22 cellular contexts compared by ENCODE assay signal in genomic region chr1:3645666-3646355, GRCh38. TPM values are rescaled to one million over a fixed set of nuclear protein-coding genes. Genes with fewer than 3 reads are reported as not detected.
A peak's percentile ranks its signal among the peaks of the same experiment; 100 is the strongest.
DNase-seq lines count a peak whose midpoint lies in the region; ATAC-seq, FAIRE-seq and TF ChIP-seq lines count a peak whose summit lies in the region.
"Had no signal": no experiment of that assay in that cellular context is flagged by ENCODE, and none has a peak within 500 bp of the region (broad histone marks: within the 10 kb centered on the region; RNA-seq: fewer than 3 reads in every experiment).

No MANE protein-coding gene starts in this region.

- CTCF ChIA-PET in HepG2 (lab: Yijun Ruan, JAX; ENCODE audit: low intra/inter-chr PET ratio, low total read pairs) = no interaction called here

- intact Hi-C loops in right lobe of liver (cut with DNase I) = no loop called here
- intact Hi-C loops in HepG2 (cut with micrococcal nuclease; ENCODE audit: unreplicated experiment) = no loop called here
- intact Hi-C loops in aorta (cut with DNase I) = no loop called here

- ATAC-seq in right lobe of liver = no peak
- no peak for ATAC-seq in HepG2
- ATAC-seq in aorta (ENCODE audit: low FRiP score) = no peak
- ATAC-seq in HG03457 (IDR thresholded peaks at IDR 0.05; ENCODE audit: unreplicated experiment) = no peak
- ATAC-seq: A549, GM23338 had no signal

- whole genome bisulfite sequencing in right lobe of liver (ENCODE audit: insufficient coverage, low coverage, low lambda C conversion rate, missing lambda C conversion rate) = 92% methylated on average over 27 of the region's 27 CpGs
- 98% methylated on average over 27 of the region's 27 CpGs for WGBS in HepG2 (ENCODE audit: low lambda C conversion rate)
- WGBS in aorta, 2 donors = 93 to 95% methylated on average over 27 of the region's 27 CpGs

- no peak for TF ChIP-seq RAD21 in HepG2 (CRISPR knock-in tag; IDR thresholded peaks at IDR 0.05)

- DNase-seq in right lobe of liver = peak in 2 of 3 donors; percentile 24 to 46
- no peak for DNase-seq in HepG2 (ENCODE audit: low spot score)
- peak; percentile 72 for DNase-seq in chondrocyte (ENCODE audit: low spot score)
- no peak for DNase-seq in neural crest cell (ENCODE audit: low read depth, low spot score)
- peak; percentile 16 to 34 for DNase-seq in aorta
- DNase-seq in NCI-H82 treated with DMSO at 0.1 percent for 48 hours (lab: John Stamatoyannopoulos, UW; ENCODE audit: unreplicated experiment) = no peak
- DNase-seq: BE2C; CD4-positive, alpha-beta memory T cell; COR-L47; DMS153; DMS79 treated with DMSO at 0.1 percent for 48 hours; EL; H7 had no signal

- H3K4me3 ChIP-seq in right lobe of liver (no peak overlapping the region), HepG2 (replicated peaks in 1 of 3; ENCODE audit: insufficient read depth in 1 of 3, low read depth in 2 of 3, low read length in 3 of 3) (no peak overlapping the region), aorta (ENCODE audit: low read length in 2 of 2) (no peak overlapping the region)
- H3K4me3 ChIP-seq: A549, GM23338 had no signal

- H3K9me3 Mint-ChIP-seq in chondrocyte (ENCODE audit: low read depth) (no peaks in the 10 kb centered on the region), neural crest cell (no peaks in the 10 kb centered on the region)
- H3K9me3 Mint-ChIP-seq: CD4-positive, alpha-beta memory T cell; GM23338 had no signal

- TF ChIP-seq CTCF in right lobe of liver (IDR thresholded peaks at IDR 0.05) (no peak), HepG2 (CRISPR knock-in tag; IDR thresholded peaks at IDR 0.05) (no peak), chondrocyte (IDR thresholded peaks at IDR 0.05) (no peak), neural crest cell (conservative IDR thresholded peaks at IDR 0.05) (no peak)

- no peak overlapping the region for H3K27ac Mint-ChIP-seq in chondrocyte (ENCODE audit: unreplicated experiment)
- no peak overlapping the region for H3K27ac Mint-ChIP-seq in neural crest cell (ENCODE audit: unreplicated experiment)
- H3K27ac Mint-ChIP-seq: GM23338 had no signal

- TF ChIP-seq POLR2A in right lobe of liver (IDR thresholded peaks at IDR 0.05) (no peak), HepG2 (IDR thresholded peaks at IDR 0.05; ENCODE audit: insufficient read depth in 1 of 2, low read depth in 2 of 2, low read length in 2 of 2) (no peak)

- H2AFZ ChIP-seq in HepG2 (ENCODE audit: low read length) = no peak overlapping the region
- H2AFZ ChIP-seq: GM23338 had no signal

- POLR2A ChIA-PET in HepG2 (lab: Yijun Ruan, JAX) = no interaction called here

- peaks cover 0 to 14% (median 0%) of the 10 kb centered on the region in 4 donors for H3K4me1 ChIP-seq in right lobe of liver
- peaks cover 14% of the 10 kb centered on the region for H3K4me1 ChIP-seq in HepG2 (ENCODE audit: insufficient read depth, low read length)
- no peaks in the 10 kb centered on the region for H3K4me1 ChIP-seq in aorta (ENCODE audit: control insufficient read depth in 1 of 2, insufficient read depth in 2 of 2, low read length in 2 of 2)
- H3K4me1 ChIP-seq: BE2C had no signal

- H3K4me2 ChIP-seq in HepG2 (ENCODE audit: low read depth, low read length) = no peak overlapping the region
- H3K4me2 ChIP-seq: A549, GM23338 had no signal

- H3K79me2 ChIP-seq in HepG2 (ENCODE audit: insufficient read depth, low read length) = peaks cover 7% of the 10 kb centered on the region

- H3K36me3 Mint-ChIP-seq in chondrocyte (ENCODE audit: low read depth) = peaks cover 14% of the 10 kb centered on the region
- no peaks in the 10 kb centered on the region for H3K36me3 Mint-ChIP-seq in neural crest cell (ENCODE audit: low read depth)

- no peak overlapping the region for H3K9ac ChIP-seq in HepG2 (ENCODE audit: insufficient read depth, low read depth, low read length)

- H3K27me3 ChIP-seq in right lobe of liver = peaks cover 4 to 5% of the 10 kb centered on the region in 2 donors
- H3K27me3 ChIP-seq in HepG2 (ENCODE audit: control insufficient read depth in 1 of 2, insufficient read depth in 2 of 2, low read length in 2 of 2) = no peaks in the 10 kb centered on the region
- H3K27me3 ChIP-seq in aorta (ENCODE audit: control insufficient read depth in 1 of 2, insufficient read depth in 2 of 2, low read length in 1 of 2) = no peaks in the 10 kb centered on the region
- H3K27me3 ChIP-seq: BE2C had no signal

- in situ Hi-C loops in HepG2 (cut with HindIII; ENCODE audit: extremely low pct_ligation_motif_present, low pct_unique_long_range_greater_than_20kb) = no loop called here

- H3K4me1 Mint-ChIP-seq in chondrocyte (ENCODE audit: low read depth) (peaks cover 16% of the 10 kb centered on the region), neural crest cell (peaks cover 19% of the 10 kb centered on the region)

- BruUV-seq in HepG2 (replicated peaks; lab: Mats Ljungman, UMichigan) = no TSS peak

- no peak overlapping the region for H3K27ac ChIP-seq in right lobe of liver
- H3K27ac ChIP-seq in HepG2 (ENCODE audit: extremely low read length, insufficient read depth, low read length) = no peak overlapping the region
- no peak overlapping the region for H3K27ac ChIP-seq in aorta (ENCODE audit: low read depth in 1 of 2, low read length in 2 of 2)
- H3K27ac ChIP-seq: A549, C4-2B, HL-60 had no signal

- FAIRE-seq in HepG2 (lab: Jason Lieb, UNC) = no peak
- FAIRE-seq: A549, D721Med, G401.6, GM12892 had no signal

- H3K36me3 ChIP-seq in right lobe of liver (peaks cover 0 to 13% (median 0%) of the 10 kb centered on the region in 4 donors), HepG2 (replicated peaks in 1 of 2; ENCODE audit: control insufficient read depth in 1 of 2, insufficient read depth in 2 of 2, low read length in 2 of 2) (peaks cover 8 to 12% of the 10 kb centered on the region in 2 experiments; a peak in 3 of 5 replicates), aorta (ENCODE audit: control insufficient read depth in 1 of 2, insufficient read depth in 2 of 2, low read length in 1 of 2) (peaks cover 0 to 8% of the 10 kb centered on the region in 2 donors)
- H3K36me3 ChIP-seq: BE2C had no signal

- no peaks in the 10 kb centered on the region for H4K20me1 ChIP-seq in HepG2 (ENCODE audit: insufficient read depth, low read length)

- H3K4me3 Mint-ChIP-seq in chondrocyte (ENCODE audit: unreplicated experiment) (no peak overlapping the region), neural crest cell (peak overlapping the region; percentile 27)
- H3K4me3 Mint-ChIP-seq: CD4-positive, alpha-beta memory T cell; GM23338 had no signal

- peaks cover 4% of the 10 kb centered on the region for H3K27me3 Mint-ChIP-seq in chondrocyte (ENCODE audit: low read depth)
- peaks cover 16% of the 10 kb centered on the region for H3K27me3 Mint-ChIP-seq in neural crest cell (ENCODE audit: low read depth)

- H3K9me3 ChIP-seq in right lobe of liver (no peaks in the 10 kb centered on the region), HepG2 (ENCODE audit: low read length) (no peaks in the 10 kb centered on the region), aorta (ENCODE audit: control insufficient read depth, low read length) (no peaks in the 10 kb centered on the region)
- H3K9me3 ChIP-seq: A549, BE2C had no signal

- no peak for TF ChIP-seq EP300 in HepG2 (IDR thresholded peaks at IDR 0.05; ENCODE audit: low read depth in 2 of 2, low read length in 2 of 2)
- no peak for TF ChIP-seq EP300 in HepG2 (CRISPR knock-in tag; IDR thresholded peaks at IDR 0.05; ENCODE audit: borderline replicate concordance)

RNA-seq across cellular contexts. Expression of gene WRAP73, which starts 4.1 kb away (rescaled TPM):
- 1 to 10 TPM; 5.6 to 9.1 (median 7.1) TPM for total RNA-seq in right lobe of liver
- total RNA-seq in HepG2 (2016; rRNA removed; fragmentation: Illumina TruSeq; extraction: Trizol) = 18.1 and 21.0 TPM in 2 replicates
- 5.0 and 5.8 TPM in 2 replicates for total RNA-seq in HepG2 (2016; cell fraction: cytosol; rRNA removed; fragmentation: Illumina TruSeq; extraction: Trizol; ENCODE audit: low read depth)
- 20.2 and 20.3 TPM in 2 replicates for total RNA-seq in HepG2 (2016; cell fraction: insoluble cytoplasmic fraction; rRNA removed; fragmentation: Illumina TruSeq; extraction: Trizol)
- 8.8 and 10.8 TPM in 2 replicates for total RNA-seq in HepG2 (2016; cell fraction: membrane; rRNA removed; fragmentation: Illumina TruSeq; extraction: Trizol)
- total RNA-seq in HepG2 (2016; cell fraction: nucleus; rRNA removed; fragmentation: Illumina TruSeq; extraction: Trizol) = 14.3 and 17.1 TPM in 2 replicates
- 40.4 and 44.1 TPM in 2 replicates for polyA plus RNA-seq in HepG2 (2011; rRNA removed)
- polyA plus RNA-seq in HepG2 (2011; cell fraction: cytosol; rRNA removed) = 27.5 and 35.0 TPM in 2 replicates
- 78.4 and 79.9 TPM in 2 replicates for polyA plus RNA-seq in HepG2 (2011; cell fraction: nucleus; rRNA removed)
- polyA plus RNA-seq in HepG2 (2012) = 12.9 and 18.3 TPM in 2 replicates
- 5.5 TPM in 2 replicates for polyA plus RNA-seq in HepG2 (2016; cell fraction: cytosol; fragmentation: Illumina TruSeq; extraction: Trizol; ENCODE audit: low read depth)
- polyA plus RNA-seq in HepG2 (2016; cell fraction: insoluble cytoplasmic fraction; fragmentation: Illumina TruSeq; extraction: Trizol; ENCODE audit: low read depth) = 19.4 and 25.1 TPM in 2 replicates
- polyA plus RNA-seq in HepG2 (2016; cell fraction: membrane; fragmentation: Illumina TruSeq; extraction: Trizol; ENCODE audit: low read depth) = 6.3 and 7.2 TPM in 2 replicates
- 41.4 and 53.5 TPM in 2 replicates for polyA plus RNA-seq in HepG2 (2016; cell fraction: nucleus; fragmentation: Illumina TruSeq; extraction: Trizol; ENCODE audit: insufficient read depth, low read depth)
- 43.7 and 46.5 TPM in 2 replicates for polyA minus RNA-seq in HepG2 (2011; rRNA and poly(A)+ RNA removed; ENCODE audit: low replicate concordance)
- polyA minus RNA-seq in HepG2 (2011; cell fraction: cytosol; rRNA and poly(A)+ RNA removed) = 11.9 and 16.4 TPM in 2 replicates
- 18.4 and 19.5 TPM in 2 replicates for polyA minus RNA-seq in HepG2 (2011; cell fraction: nucleus; rRNA and poly(A)+ RNA removed)
- 12.6 to 17.6 TPM (median 15.5 TPM) in 3 replicates for total RNA-seq in chondrocyte
- 26.0 and 28.9 TPM in 2 replicates for total RNA-seq in neural crest cell
- total RNA-seq in aorta = 10 to 100 TPM; 10.6 to 17.4 TPM
- polyA plus RNA-seq in aorta = 10 to 100 TPM in 1 of 2 donors, 1 to 10 TPM in 1; 5.8 to 27.8 TPM

RNA-seq across cellular contexts. Expression of gene TP73, which starts 6.5 kb away (rescaled TPM):
- total RNA-seq in right lobe of liver (1 to 10 TPM in 2 of 6 experiments, under 1 TPM in 4; 0.05 to 2.3 (median 0.32) TPM), HepG2 (2016; rRNA removed; fragmentation: Illumina TruSeq; extraction: Trizol) (0.69 and 1.1 TPM in 2 replicates), chondrocyte (0.05 to 0.58 TPM in 2 of 3 replicates, not detected in the other), neural crest cell (1.5 and 2.1 TPM in 2 replicates), aorta (under 1 TPM in 1 of 2 donors, not detected in 1; 0.18 TPM)
- total RNA-seq in HepG2 (2016; cell fraction: cytosol; rRNA removed; fragmentation: Illumina TruSeq; extraction: Trizol; ENCODE audit: low read depth) = 0.35 and 0.51 TPM in 2 replicates
- total RNA-seq in HepG2 (2016; cell fraction: insoluble cytoplasmic fraction; rRNA removed; fragmentation: Illumina TruSeq; extraction: Trizol) = 0.39 and 1.1 TPM in 2 replicates
- total RNA-seq in HepG2 (2016; cell fraction: membrane; rRNA removed; fragmentation: Illumina TruSeq; extraction: Trizol) = 1.3 and 1.4 TPM in 2 replicates
- total RNA-seq in HepG2 (2016; cell fraction: nucleus; rRNA removed; fragmentation: Illumina TruSeq; extraction: Trizol) = 1.7 and 2.1 TPM in 2 replicates
- polyA plus RNA-seq in HepG2 (2011; rRNA removed) (0.49 and 0.59 TPM in 2 replicates), aorta (under 1 TPM in 1 of 2 donors, not detected in 1; 0.38 TPM)
- polyA plus RNA-seq in HepG2 (2011; cell fraction: cytosol; rRNA removed) = 0.10 and 0.28 TPM in 2 replicates
- 1.8 and 3.5 TPM in 2 replicates for polyA plus RNA-seq in HepG2 (2011; cell fraction: nucleus; rRNA removed)
- 0.37 and 0.74 TPM in 2 replicates for polyA plus RNA-seq in HepG2 (2012)
- polyA plus RNA-seq in HepG2 (2016; cell fraction: cytosol; fragmentation: Illumina TruSeq; extraction: Trizol; ENCODE audit: low read depth) = 0.45 and 0.53 TPM in 2 replicates
- 1.5 and 1.9 TPM in 2 replicates for polyA plus RNA-seq in HepG2 (2016; cell fraction: insoluble cytoplasmic fraction; fragmentation: Illumina TruSeq; extraction: Trizol; ENCODE audit: low read depth)
- 0.93 and 1.4 TPM in 2 replicates for polyA plus RNA-seq in HepG2 (2016; cell fraction: membrane; fragmentation: Illumina TruSeq; extraction: Trizol; ENCODE audit: low read depth)
- 3.4 and 3.9 TPM in 2 replicates for polyA plus RNA-seq in HepG2 (2016; cell fraction: nucleus; fragmentation: Illumina TruSeq; extraction: Trizol; ENCODE audit: insufficient read depth, low read depth)
- 0.48 TPM in 1 of 2 replicates, not detected in the other for polyA minus RNA-seq in HepG2 (2011; rRNA and poly(A)+ RNA removed; ENCODE audit: low replicate concordance)
- 0.30 and 0.62 TPM in 2 replicates for polyA minus RNA-seq in HepG2 (2011; cell fraction: cytosol; rRNA and poly(A)+ RNA removed)
- 0.99 and 1.2 TPM in 2 replicates for polyA minus RNA-seq in HepG2 (2011; cell fraction: nucleus; rRNA and poly(A)+ RNA removed)
- polyA plus RNA-seq: AG04450 had no signal

RNA-seq across cellular contexts. Expression of gene TPRG1L, which starts 21.0 kb away (rescaled TPM):
- total RNA-seq in right lobe of liver (10 to 100 TPM; 42.5 to 54.6 (median 53.4) TPM), HepG2 (2016; rRNA removed; fragmentation: Illumina TruSeq; extraction: Trizol) (21.3 and 31.7 TPM in 2 replicates), chondrocyte (52.5 to 53.7 TPM (median 53.6 TPM) in 3 replicates), neural crest cell (14.5 and 14.9 TPM in 2 replicates), aorta (10 to 100 TPM; 35.4 to 39.0 TPM)
- total RNA-seq in HepG2 (2016; cell fraction: cytosol; rRNA removed; fragmentation: Illumina TruSeq; extraction: Trizol; ENCODE audit: low read depth) = 5.7 and 6.3 TPM in 2 replicates
- 20.0 and 34.6 TPM in 2 replicates for total RNA-seq in HepG2 (2016; cell fraction: insoluble cytoplasmic fraction; rRNA removed; fragmentation: Illumina TruSeq; extraction: Trizol)
- total RNA-seq in HepG2 (2016; cell fraction: membrane; rRNA removed; fragmentation: Illumina TruSeq; extraction: Trizol) = 26.8 and 28.4 TPM in 2 replicates
- total RNA-seq in HepG2 (2016; cell fraction: nucleus; rRNA removed; fragmentation: Illumina TruSeq; extraction: Trizol) = 13.9 and 17.8 TPM in 2 replicates
- polyA plus RNA-seq in HepG2 (2011; rRNA removed) (37.4 and 44.3 TPM in 2 replicates), aorta (10 to 100 TPM; 42.0 to 51.0 TPM)
- polyA plus RNA-seq in HepG2 (2011; cell fraction: cytosol; rRNA removed) = 39.8 and 48.5 TPM in 2 replicates
- 18.5 and 21.7 TPM in 2 replicates for polyA plus RNA-seq in HepG2 (2011; cell fraction: nucleus; rRNA removed)
- polyA plus RNA-seq in HepG2 (2012) = 32.1 and 36.9 TPM in 2 replicates
- 9.7 and 10.7 TPM in 2 replicates for polyA plus RNA-seq in HepG2 (2016; cell fraction: cytosol; fragmentation: Illumina TruSeq; extraction: Trizol; ENCODE audit: low read depth)
- 66.4 and 67.1 TPM in 2 replicates for polyA plus RNA-seq in HepG2 (2016; cell fraction: insoluble cytoplasmic fraction; fragmentation: Illumina TruSeq; extraction: Trizol; ENCODE audit: low read depth)
- 27.9 and 28.2 TPM in 2 replicates for polyA plus RNA-seq in HepG2 (2016; cell fraction: membrane; fragmentation: Illumina TruSeq; extraction: Trizol; ENCODE audit: low read depth)
- polyA plus RNA-seq in HepG2 (2016; cell fraction: nucleus; fragmentation: Illumina TruSeq; extraction: Trizol; ENCODE audit: insufficient read depth, low read depth) = 42.7 TPM in 2 replicates
- 33.6 and 37.3 TPM in 2 replicates for polyA minus RNA-seq in HepG2 (2011; rRNA and poly(A)+ RNA removed; ENCODE audit: low replicate concordance)
- 24.6 and 30.2 TPM in 2 replicates for polyA minus RNA-seq in HepG2 (2011; cell fraction: cytosol; rRNA and poly(A)+ RNA removed)
- polyA minus RNA-seq in HepG2 (2011; cell fraction: nucleus; rRNA and poly(A)+ RNA removed) = 8.0 and 10.2 TPM in 2 replicates

RNA-seq across cellular contexts. Expression of gene MEGF6, which starts 34.5 kb away (rescaled TPM):
- total RNA-seq in right lobe of liver (1 to 10 TPM; 2.2 to 9.6 (median 4.4) TPM), HepG2 (2016; rRNA removed; fragmentation: Illumina TruSeq; extraction: Trizol) (0.76 and 1.9 TPM in 2 replicates), chondrocyte (185 to 332 TPM (median 328 TPM) in 3 replicates), neural crest cell (36.7 and 38.8 TPM in 2 replicates), aorta (100 to 1,000 TPM in 1 of 2 donors, 10 to 100 TPM in 1; 91.8 to 223 TPM)
- total RNA-seq in HepG2 (2016; cell fraction: cytosol; rRNA removed; fragmentation: Illumina TruSeq; extraction: Trizol; ENCODE audit: low read depth) = 0.18 and 0.61 TPM in 2 replicates
- total RNA-seq in HepG2 (2016; cell fraction: insoluble cytoplasmic fraction; rRNA removed; fragmentation: Illumina TruSeq; extraction: Trizol) = 0.70 and 2.7 TPM in 2 replicates
- total RNA-seq in HepG2 (2016; cell fraction: membrane; rRNA removed; fragmentation: Illumina TruSeq; extraction: Trizol) = 0.52 and 0.96 TPM in 2 replicates
- total RNA-seq in HepG2 (2016; cell fraction: nucleus; rRNA removed; fragmentation: Illumina TruSeq; extraction: Trizol) = 2.7 and 3.4 TPM in 2 replicates
- polyA plus RNA-seq in HepG2 (2011; rRNA removed) (1.9 and 3.5 TPM in 2 replicates), aorta (100 to 1,000 TPM in 1 of 2 donors, 10 to 100 TPM in 1; 53.7 to 332 TPM)
- 0.90 and 1.8 TPM in 2 replicates for polyA plus RNA-seq in HepG2 (2011; cell fraction: cytosol; rRNA removed)
- 68.1 and 94.7 TPM in 2 replicates for polyA plus RNA-seq in HepG2 (2011; cell fraction: nucleus; rRNA removed)
- 3.6 and 4.8 TPM in 2 replicates for polyA plus RNA-seq in HepG2 (2012)
- polyA plus RNA-seq in HepG2 (2016; cell fraction: cytosol; fragmentation: Illumina TruSeq; extraction: Trizol; ENCODE audit: low read depth) = 0.09 and 0.19 TPM in 2 replicates
- polyA plus RNA-seq in HepG2 (2016; cell fraction: insoluble cytoplasmic fraction; fragmentation: Illumina TruSeq; extraction: Trizol; ENCODE audit: low read depth) = 0.80 and 1.3 TPM in 2 replicates
- polyA plus RNA-seq in HepG2 (2016; cell fraction: membrane; fragmentation: Illumina TruSeq; extraction: Trizol; ENCODE audit: low read depth) = 0.19 and 0.34 TPM in 2 replicates
- 8.1 and 10.4 TPM in 2 replicates for polyA plus RNA-seq in HepG2 (2016; cell fraction: nucleus; fragmentation: Illumina TruSeq; extraction: Trizol; ENCODE audit: insufficient read depth, low read depth)
- polyA minus RNA-seq in HepG2 (2011; rRNA and poly(A)+ RNA removed; ENCODE audit: low replicate concordance) = 3.5 and 4.6 TPM in 2 replicates
- polyA minus RNA-seq in HepG2 (2011; cell fraction: cytosol; rRNA and poly(A)+ RNA removed) = 1.7 and 2.4 TPM in 2 replicates
- 5.6 and 10.6 TPM in 2 replicates for polyA minus RNA-seq in HepG2 (2011; cell fraction: nucleus; rRNA and poly(A)+ RNA removed)

Comparison
In these comparisons a context has a peak if more than half of its experiments do, and no peak if none do; other contexts are left out.
1. DNase-seq: peak in right lobe of liver (2 of 3), chondrocyte (single experiment) and aorta (2 of 2); none in HepG2 (single experiment), neural crest cell (single experiment) and NCI-H82 treated with DMSO at 0.1 percent for 48 hours (single experiment).